ENCODE assay signal across 9 cellular contexts in the genomic region with DNA sequence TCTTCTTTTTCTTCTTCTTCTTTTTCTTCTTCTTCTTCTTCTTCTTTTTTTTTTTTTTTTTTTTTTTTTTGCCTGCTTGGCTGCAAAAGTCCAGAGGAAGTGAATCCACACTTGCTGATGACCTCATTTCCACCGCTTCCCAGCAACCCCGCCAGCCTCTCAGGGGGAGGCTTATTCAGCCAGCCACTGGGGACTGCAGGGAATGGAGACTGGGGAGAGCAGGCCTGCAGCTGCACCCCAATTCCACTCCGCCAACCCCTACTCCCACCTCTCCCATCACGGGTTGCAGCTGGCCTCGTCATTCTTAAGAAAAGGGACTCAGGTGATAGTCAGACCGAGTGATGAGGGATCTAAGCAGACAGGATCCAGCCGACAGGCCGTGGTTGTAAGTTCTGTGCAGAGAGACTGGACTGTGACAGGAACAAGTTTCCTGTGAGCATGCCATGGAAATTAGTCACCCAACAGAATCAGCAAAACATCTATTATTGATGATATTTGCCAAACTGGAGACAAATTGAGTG. TPM values are rescaled to one million over a fixed set of nuclear protein-coding genes. Genes with fewer than 3 reads are reported as not detected.
DNase-seq lines count a peak whose midpoint lies in the region; TF ChIP-seq lines count a peak whose summit lies in the region.
"Had no signal": no experiment of that assay in that cellular context is flagged by ENCODE, and none has a peak within 500 bp of the region (broad histone marks: within the 10 kb centered on the region; RNA-seq: fewer than 3 reads in every experiment).

No MANE protein-coding gene starts in this region.

- peak overlapping the region; percentile 46 for H3K4me2 ChIP-seq in PC-9

- peak overlapping the region; percentile 48; the same call in 1 of the 2 replicates for H2AFZ ChIP-seq in PC-9

- H3K27me3 ChIP-seq in breast epithelium (no peaks in the 10 kb centered on the region), PC-9 (ENCODE audit: insufficient read depth, low read depth) (no peaks in the 10 kb centered on the region)

- H3K9me2 ChIP-seq in PC-9 (ENCODE audit: insufficient read depth) = no peaks in the 10 kb centered on the region

- H3K4me1 Mint-ChIP-seq in MCF 10A (ENCODE audit: insufficient read depth, unreplicated experiment) (peaks cover 20% of the 10 kb centered on the region), progenitor cell of endocrine pancreas (ENCODE audit: low read depth) (peaks cover 9% of the 10 kb centered on the region)
- H3K4me1 Mint-ChIP-seq: T-cell had no signal

- H3K4me1 ChIP-seq in breast epithelium (no peaks in the 10 kb centered on the region), PC-9 (replicated peaks; ENCODE audit: insufficient read depth) (peaks cover 51% of the 10 kb centered on the region)

- H3K79me2 ChIP-seq in PC-9 (ENCODE audit: low read depth) = no peaks in the 10 kb centered on the region

- in situ Hi-C loops in GM13977 (cut with MboI; ENCODE audit: low pct_unique_long_range_greater_than_20kb, low sequenced_read_pairs, unreplicated experiment) = no loop called here

- no peaks in the 10 kb centered on the region for H3K36me3 Mint-ChIP-seq in MCF 10A (ENCODE audit: insufficient read depth, unreplicated experiment)
- no peaks in the 10 kb centered on the region for H3K36me3 Mint-ChIP-seq in progenitor cell of endocrine pancreas (ENCODE audit: insufficient read depth)
- H3K36me3 Mint-ChIP-seq: T-cell had no signal

- TF ChIP-seq POLR2A in breast epithelium (IDR thresholded peaks at IDR 0.05) = no peak

- H3K27ac ChIP-seq in breast epithelium = peak overlapping the region in 1 of 2 donors; percentile 73
- peak overlapping the region; percentile 44; the same call in 1 of the 2 replicates for H3K27ac ChIP-seq in PC-9

- H3K4me3 ChIP-seq in breast epithelium = peak overlapping the region in 1 of 3 donors; percentile 52
- no peak overlapping the region for H3K4me3 ChIP-seq in PC-9

- H3K9me3 ChIP-seq in breast epithelium = no peaks in the 10 kb centered on the region
- H3K9me3 ChIP-seq in PC-9 (ENCODE audit: insufficient read depth, low read depth) = no peaks in the 10 kb centered on the region

- BruUV-seq in MCF 10A (replicated peaks; lab: Mats Ljungman, UMichigan) = no TSS peak
- BruUV-seq in PC-9 (replicated peaks; lab: Mats Ljungman, UMichigan) = no TSS peak

- TF ChIP-seq CTCF in MCF 10A (IDR thresholded peaks at IDR 0.05; ENCODE audit: unreplicated experiment) (no peak), breast epithelium (IDR thresholded peaks at IDR 0.05) (no peak), PC-9 (conservative IDR thresholded peaks at IDR 0.05) (no peak), progenitor cell of endocrine pancreas (IDR thresholded peaks at IDR 0.05; ENCODE audit: unreplicated experiment) (no peak), GM13977 (IDR thresholded peaks at IDR 0.05; ENCODE audit: extremely low read depth, insufficient read depth, missing control alignments) (no peak)

- no peak overlapping the region for H3K27ac Mint-ChIP-seq in MCF 10A (ENCODE audit: low read depth, unreplicated experiment)
- peak overlapping the region; percentile 29 for H3K27ac Mint-ChIP-seq in progenitor cell of endocrine pancreas
- H3K27ac Mint-ChIP-seq: T-cell had no signal

- no peaks in the 10 kb centered on the region for H4K20me1 ChIP-seq in PC-9 (ENCODE audit: insufficient read depth)

- DNase-seq in MCF 10A (ENCODE audit: unreplicated experiment) (peak; percentile 34), breast epithelium (ENCODE audit: low spot score in 2 of 2) (no peak), PC-9 (peak in 1 of 2 experiments; percentile 12), germinal center (ENCODE audit: low spot score) (peak; percentile 8), progenitor cell of endocrine pancreas (ENCODE audit: low spot score, unreplicated experiment) (no peak), GM13977 (ENCODE audit: low spot score) (no peak), NCI-H1930 (lab: John Stamatoyannopoulos, UW) (no peak)
- DNase-seq in stimulated activated naive CD4-positive, alpha-beta T cell treated with Interleukin-2 at 50 U/mL for 16 hours (lab: John Stamatoyannopoulos, UW) = no peak

- POLR2A ChIA-PET in MCF 10A (lab: Yijun Ruan, JAX) (interaction anchor here (0.9 kb wide), 1 partner anchor 36 kb away, joined by 5 read pairs; no protein-coding TSS in a partner anchor), PC-9 (lab: Charles Lee; ENCODE audit: unreplicated experiment) (no interaction called here)

- intact Hi-C loops in MCF 10A (cut with micrococcal nuclease) (no loop called here), breast epithelium (cut with DNase I; ENCODE audit: low total_unique reads) (no loop called here), PC-9 (cut with micrococcal nuclease; ENCODE audit: unreplicated experiment) (no loop called here)

- H3K4me3 Mint-ChIP-seq in MCF 10A (ENCODE audit: unreplicated experiment) (no peak overlapping the region), progenitor cell of endocrine pancreas (ENCODE audit: low read depth) (no peak overlapping the region)
- H3K4me3 Mint-ChIP-seq: T-cell had no signal

- H3F3A ChIP-seq in PC-9 (ENCODE audit: insufficient read depth, low read depth) = peaks cover 35% of the 10 kb centered on the region; the same call in 1 of the 2 replicates

- CTCF ChIA-PET in MCF 10A (lab: Yijun Ruan, JAX) = interaction anchor here (0.6 kb wide), 1 partner anchor 1571 kb away, joined by 3 read pairs; no protein-coding TSS in a partner anchor
- CTCF ChIA-PET in PC-9 (lab: Charles Lee) = no interaction called here

- H3K27me3 Mint-ChIP-seq in MCF 10A (ENCODE audit: insufficient read depth, unreplicated experiment) (no peaks in the 10 kb centered on the region), progenitor cell of endocrine pancreas (peaks cover 3% of the 10 kb centered on the region)

- no peaks in the 10 kb centered on the region for H3K36me3 ChIP-seq in breast epithelium
- no peaks in the 10 kb centered on the region for H3K36me3 ChIP-seq in PC-9 (ENCODE audit: low read depth)

- H3K9me3 Mint-ChIP-seq in MCF 10A (ENCODE audit: unreplicated experiment) = no peaks in the 10 kb centered on the region
- no peaks in the 10 kb centered on the region for H3K9me3 Mint-ChIP-seq in progenitor cell of endocrine pancreas (ENCODE audit: low read depth)
- H3K9me3 Mint-ChIP-seq: T-cell had no signal

RNA-seq across cellular contexts. Expression of gene QKI, which starts 59.0 kb away (rescaled TPM):
- total RNA-seq in MCF 10A (2022) (272 and 295 TPM in 2 replicates), breast epithelium (100 to 1,000 TPM; 158 to 304 (median 172) TPM), PC-9 (2021) (47.1 and 50.8 TPM in 2 replicates), progenitor cell of endocrine pancreas (88.4 and 97.3 TPM in 2 replicates)

Comparison
In these comparisons a context has a peak if more than half of its experiments do, and no peak if none do; other contexts are left out.
1. DNase-seq: peak in MCF 10A (single experiment) and germinal center (single experiment); none in breast epithelium (0 of 2), progenitor cell of endocrine pancreas (single experiment), GM13977 (single experiment), stimulated activated naive CD4-positive, alpha-beta T cell treated with Interleukin-2 at 50 U/mL for 16 hours (single experiment) and NCI-H1930 (0 of 2).